ENCODE assay signal across 20 cellular contexts in genomic region chr5:97417977-97418376, GRCh38.
A peak's percentile ranks its signal among the peaks of the same experiment; 100 is the strongest.
DNase-seq lines count a peak whose midpoint lies in the region; ATAC-seq and TF ChIP-seq lines count a peak whose summit lies in the region.
"Had no signal": no experiment of that assay in that cellular context is flagged by ENCODE, and none has a peak within 500 bp of the region (broad histone marks: within the 10 kb centered on the region; RNA-seq: fewer than 3 reads in every experiment).

No MANE protein-coding gene starts in this region.

- H2AFZ ChIP-seq in GM23338 (peak overlapping the region; percentile 47; the same call in 1 of the 2 replicates), OCI-LY3 (ENCODE audit: low read depth, low read length) (no peak overlapping the region), H9 (ENCODE audit: low read length) (no peak overlapping the region)

- H3K9me3 Mint-ChIP-seq in GM23338 = no peaks in the 10 kb centered on the region
- no peaks in the 10 kb centered on the region for H3K9me3 Mint-ChIP-seq in H9

- H3K9me3 ChIP-seq in OCI-LY3 (ENCODE audit: insufficient read depth, low read length) (no peaks in the 10 kb centered on the region), H9 (ENCODE audit: control insufficient read depth, low read depth, low read length) (no peaks in the 10 kb centered on the region)
- H3K9me3 ChIP-seq: BE2C, Peyer's patch had no signal

- H3K23me2 ChIP-seq in H9 (ENCODE audit: insufficient read length, low read depth, low read length, poor library complexity, severe bottlenecking) = no peaks in the 10 kb centered on the region

- H3K4me1 Mint-ChIP-seq in GM23338 (peaks cover 6% of the 10 kb centered on the region; the same call in 2 of the 3 replicates), H9 (peaks cover 9 to 12% of the 10 kb centered on the region in 2 experiments)

- H4K20me1 ChIP-seq in GM23338 (replicated peaks; ENCODE audit: insufficient read depth) = no peaks in the 10 kb centered on the region
- no peaks in the 10 kb centered on the region for H4K20me1 ChIP-seq in OCI-LY3 (ENCODE audit: insufficient read depth, low read length)
- H4K20me1 ChIP-seq in H9 (ENCODE audit: control insufficient read depth, insufficient read depth, insufficient read length) = no peaks in the 10 kb centered on the region

- no peak overlapping the region for H2BK20ac ChIP-seq in H9 (ENCODE audit: low read depth, low read length, poor library complexity, severe bottlenecking)

- H2AK5ac ChIP-seq in H9 (ENCODE audit: insufficient read length, low read length) = no peak overlapping the region

- H3K4me2 ChIP-seq in GM23338 (no peak overlapping the region), OCI-LY3 (ENCODE audit: low read length) (peak overlapping the region; percentile 19; the same call in 1 of the 2 replicates), H9 (ENCODE audit: insufficient read depth, insufficient read length, low read length) (no peak overlapping the region)

- H3K9me2 ChIP-seq in GM23338 (ENCODE audit: insufficient read depth) = no peaks in the 10 kb centered on the region

- no peak overlapping the region for H4K91ac ChIP-seq in H9 (ENCODE audit: insufficient read length, low read depth, low read length)

- peak; percentile 12 for ATAC-seq in GM18867 (IDR thresholded peaks at IDR 0.05; ENCODE audit: unreplicated experiment)
- ATAC-seq in GM23338 = no peak
- ATAC-seq in HG02610 (IDR thresholded peaks at IDR 0.05; ENCODE audit: unreplicated experiment) = no peak

- no peaks in the 10 kb centered on the region for H3K79me1 ChIP-seq in H9 (ENCODE audit: insufficient read depth, low read depth, low read length, poor library complexity, severe bottlenecking)

- no peak overlapping the region for H2BK5ac ChIP-seq in H9 (ENCODE audit: insufficient read length, low read length)

- H3K4me3 Mint-ChIP-seq in GM23338 (no peak overlapping the region), H9 (no peak overlapping the region)
- H3K4me3 Mint-ChIP-seq: CD4-positive, CD25-positive, alpha-beta regulatory T cell had no signal

- no peak overlapping the region for H4K5ac ChIP-seq in H9 (ENCODE audit: insufficient read length, low read depth, low read length)

- H3K36me3 ChIP-seq in GM23338 (ENCODE audit: insufficient read depth) = no peaks in the 10 kb centered on the region
- H3K36me3 ChIP-seq in OCI-LY3 (replicated peaks; ENCODE audit: low read depth, low read length) = no peaks in the 10 kb centered on the region
- H3K36me3 ChIP-seq: BE2C, Peyer's patch had no signal

- H3K9ac ChIP-seq in OCI-LY3 (ENCODE audit: low read length) (no peak overlapping the region), H9 (ENCODE audit: extremely low read depth, insufficient read length, low read length) (no peak overlapping the region)

- H3K27ac ChIP-seq in GM23338 (ENCODE audit: low read depth) = no peak overlapping the region
- H3K27ac ChIP-seq in OCI-LY3 (ENCODE audit: low read length) = no peak overlapping the region
- no peak overlapping the region for H3K27ac ChIP-seq in H9 (ENCODE audit: insufficient read length, low read depth, low read length)
- H3K27ac ChIP-seq: Peyer's patch had no signal

- H3K23ac ChIP-seq in H9 (ENCODE audit: insufficient read length, low read depth, low read length) = no peak overlapping the region

- H2BK12ac ChIP-seq in H9 (ENCODE audit: insufficient read length, low read depth, low read length) = no peak overlapping the region

- H3K36me3 Mint-ChIP-seq in GM23338 (ENCODE audit: low read depth) (no peaks in the 10 kb centered on the region), H9 (ENCODE audit: insufficient read depth in 1 of 3, low read depth in 3 of 3) (no peaks in the 10 kb centered on the region)
- H3K36me3 Mint-ChIP-seq: CD4-positive, CD25-positive, alpha-beta regulatory T cell had no signal

- H3K79me2 ChIP-seq in GM23338 (replicated peaks; ENCODE audit: insufficient read depth) (no peaks in the 10 kb centered on the region), OCI-LY3 (ENCODE audit: low read length) (no peaks in the 10 kb centered on the region), H9 (ENCODE audit: insufficient read depth, low read length) (no peaks in the 10 kb centered on the region)

- H3K27me3 Mint-ChIP-seq in GM23338 (ENCODE audit: insufficient read depth, low read depth, poor library complexity) (no peaks in the 10 kb centered on the region), H9 (ENCODE audit: low read depth) (no peaks in the 10 kb centered on the region)
- H3K27me3 Mint-ChIP-seq: CD4-positive, CD25-positive, alpha-beta regulatory T cell had no signal

- H3K4me1 ChIP-seq in GM23338 (ENCODE audit: insufficient read depth) = peaks cover 5% of the 10 kb centered on the region; the same call in 1 of the 2 replicates
- H3K4me1 ChIP-seq in OCI-LY3 (ENCODE audit: low read length) = peaks cover 14% of the 10 kb centered on the region
- no peaks in the 10 kb centered on the region for H3K4me1 ChIP-seq in H9 (ENCODE audit: insufficient read depth, low read length)
- H3K4me1 ChIP-seq: BE2C, Peyer's patch had no signal

- no peaks in the 10 kb centered on the region for H3F3A ChIP-seq in GM23338 (replicated peaks; ENCODE audit: low read depth)

- H4K8ac ChIP-seq in H9 (replicated peaks; ENCODE audit: insufficient read length, low read depth, low read length) = no peak overlapping the region

- TF ChIP-seq CTCF in GM23338 (conservative IDR thresholded peaks at IDR 0.05; ENCODE audit: low read depth in 2 of 2) = no peak
- no peak for TF ChIP-seq CTCF in OCI-LY3 (IDR thresholded peaks at IDR 0.05; ENCODE audit: low read depth, low read length)
- TF ChIP-seq CTCF in H9 (conservative IDR thresholded peaks at IDR 0.05) = no peak

- no peak overlapping the region for H3K14ac ChIP-seq in H9 (ENCODE audit: insufficient read depth, low read length)

- no peaks in the 10 kb centered on the region for H3K27me3 ChIP-seq in GM23338 (ENCODE audit: insufficient read depth)
- no peaks in the 10 kb centered on the region for H3K27me3 ChIP-seq in OCI-LY3 (ENCODE audit: low read depth, low read length)
- no peaks in the 10 kb centered on the region for H3K27me3 ChIP-seq in H9 (ENCODE audit: insufficient read depth, low read length)
- H3K27me3 ChIP-seq: BE2C, Peyer's patch had no signal

- H3K27ac Mint-ChIP-seq in GM23338 (no peak overlapping the region; the same call in 1 of the 2 replicates), H9 (no peak overlapping the region)
- H3K27ac Mint-ChIP-seq: CD4-positive, CD25-positive, alpha-beta regulatory T cell had no signal

- no peak overlapping the region for H3K18ac ChIP-seq in H9 (ENCODE audit: insufficient read length, low read depth, low read length)

- no peak overlapping the region for H2BK120ac ChIP-seq in H9 (ENCODE audit: low read depth, low read length, poor library complexity, severe bottlenecking)

- H3K4me3 ChIP-seq in GM23338 = no peak overlapping the region
- no peak overlapping the region for H3K4me3 ChIP-seq in OCI-LY3 (ENCODE audit: low read length)
- H3K4me3 ChIP-seq: Peyer's patch had no signal

- no peak overlapping the region for H3K56ac ChIP-seq in H9 (ENCODE audit: insufficient read length, low read depth, low read length)

- H2BK15ac ChIP-seq in H9 (ENCODE audit: low read depth, low read length) = no peak overlapping the region

- no peak overlapping the region for H3T11ph ChIP-seq in H9 (ENCODE audit: low read length)

- H3K4ac ChIP-seq in H9 (ENCODE audit: low read depth, low read length) = no peak overlapping the region

- DNase-seq in GM23338 (ENCODE audit: low spot score) (no peak), NCI-H146 (lab: John Stamatoyannopoulos, UW) (no peak), mesenteric fat pad (ENCODE audit: low spot score) (no peak), H9 (no peak)
- DNase-seq: BE2C; CD4-positive, CD25-positive, alpha-beta regulatory T cell; HCEC 1CT; KBM-7; NCI-H1092; NCI-H1436; NCI-H1930; NCI-H2227 treated with DMSO at 0.1 percent for 48 hours; NCI-H510A treated with DMSO at 0.1 percent for 48 hours; NCI-H774; NK-92 treated with Interleukin-12 subunit alpha and Interleukin-12 subunit beta, amount 100 ng/mL, for 24 hours; Peyer's patch; T-helper 1 cell had no signal

TF ChIP-seq in GM23338, 12 proteins besides CTCF, POLR2A, EP300 and RAD21 (continues in another document):
- TF ChIP-seq JUNB (IDR thresholded peaks at IDR 0.05; ENCODE audit: unreplicated experiment) (no peak), EZH2 (IDR thresholded peaks at IDR 0.05; ENCODE audit: low read depth, unreplicated experiment) (no peak), ZNF114 (CRISPR knock-in tag; IDR thresholded peaks at IDR 0.05) (no peak)
